20 cellular contexts compared by ENCODE assay signal in the genomic region with DNA sequence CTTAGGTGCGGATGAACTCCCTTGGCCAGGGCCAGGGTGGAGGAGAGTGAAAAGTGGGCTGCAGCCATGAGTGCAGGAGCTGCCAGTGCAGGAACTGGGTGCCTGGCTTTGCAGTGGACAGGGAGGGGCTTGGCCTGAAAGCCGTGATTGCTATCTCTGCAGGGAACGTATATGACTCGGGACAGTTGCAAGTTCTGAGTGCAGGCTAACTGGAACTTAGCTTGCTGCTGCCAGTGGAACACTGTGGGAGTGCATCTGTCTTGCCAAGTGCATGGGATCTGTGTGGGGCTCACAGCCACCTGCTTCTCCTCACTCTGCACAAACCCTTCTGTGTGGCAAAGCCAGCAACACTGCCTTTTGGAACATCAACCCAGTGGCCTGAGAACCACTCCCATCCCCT.
"Had no signal": no experiment of that assay in that cellular context is flagged by ENCODE, and none has a peak within 500 bp of the region (broad histone marks: within the 10 kb centered on the region; RNA-seq: fewer than 3 reads in every experiment).

No MANE protein-coding gene starts in this region.

- H3K4me3 ChIP-seq: SJCRH30 had no signal

- H3K36me3 ChIP-seq: SJCRH30 had no signal

- H3K27ac ChIP-seq: HL-60, RWPE1, SJCRH30 had no signal

- H3K27me3 ChIP-seq: SJCRH30 had no signal

- DNase-seq: KBM-7; MV-4-11; NCI-H1048; NCI-H1105; NCI-H1417; NCI-H1436 treated with DMSO at 0.1 percent for 48 hours; NCI-H1694; NCI-H187 treated with DMSO at 0.1 percent for 48 hours; NCI-H2029 treated with DMSO at 0.1 percent for 48 hours; NCI-H446 treated with DMSO at 0.1 percent for 48 hours; NCI-H510A treated with DMSO at 0.1 percent for 48 hours; NCI-H526; NCI-H82; NK-92 treated with Interleukin-12 subunit alpha and Interleukin-12 subunit beta, amount 100 ng/mL, for 24 hours; PC-3 had no signal

- ATAC-seq: Panc1, PC-3, SK-N-SH treated with all-trans-retinoic acid at 6 μM for 48 hours had no signal
